Comparison of ENCODE assay signal across 8 cellular contexts in the genomic region with DNA sequence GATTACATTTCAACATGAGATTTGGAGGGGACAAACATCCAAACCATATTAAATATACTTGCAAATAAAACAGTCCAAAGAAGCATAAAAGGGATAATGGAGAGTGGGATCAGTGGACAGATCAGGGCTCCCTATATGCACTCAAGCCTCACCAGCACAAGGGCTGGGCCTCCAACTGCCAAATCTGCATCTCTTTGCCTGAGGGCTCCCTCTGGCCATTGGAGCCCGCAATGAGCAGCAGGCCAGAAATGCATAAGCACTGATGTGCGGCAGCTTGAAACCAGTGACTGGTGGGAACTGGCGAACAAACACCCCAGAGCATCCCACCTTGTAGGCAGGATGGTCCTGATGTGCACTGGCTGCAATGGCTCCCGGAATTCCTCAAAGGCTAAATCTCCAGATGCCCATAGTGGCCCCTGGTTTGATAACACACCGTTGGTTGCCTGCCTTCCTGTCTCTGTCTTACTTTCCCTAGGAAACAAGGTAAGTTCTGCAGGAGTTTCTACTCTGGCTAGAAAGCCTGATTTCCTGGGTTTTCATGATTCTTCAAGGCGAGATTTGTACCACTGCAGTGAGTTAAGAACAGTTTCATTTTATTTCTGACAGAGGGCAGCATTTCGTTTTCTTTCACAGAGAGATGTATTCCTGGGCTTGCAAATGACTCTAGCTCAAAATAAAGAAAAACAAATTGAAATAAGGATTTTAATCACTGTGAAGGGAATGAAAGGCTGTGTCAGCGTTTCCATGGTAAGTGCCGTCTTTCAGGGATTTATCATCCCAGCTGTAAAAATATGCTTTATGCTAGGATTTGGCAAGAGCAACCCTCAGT. TPM values are rescaled to one million over a fixed set of nuclear protein-coding genes. Genes with fewer than 3 reads are reported as not detected.
A peak's percentile ranks its signal among the peaks of the same experiment; 100 is the strongest.
DNase-seq lines count a peak whose midpoint lies in the region; ATAC-seq and TF ChIP-seq lines count a peak whose summit lies in the region.

No MANE protein-coding gene starts in this region.

- H3K4me1 Mint-ChIP-seq in WTC11 = peaks cover 21% of the 10 kb centered on the region

- intact Hi-C loops in sciatic nerve (cut with DNase I) = no loop called here

- no peak for TF ChIP-seq CTCF in WTC11 (IDR thresholded peaks at IDR 0.05)

- H3K9me3 Mint-ChIP-seq in WTC11 = peaks cover 13% of the 10 kb centered on the region

- CTCF ChIA-PET in WTC11 (lab: Charles Lee) = interaction anchor here (0.7 to 1.9 kb wide), 11 partner anchors 13 to 341 kb away, joined by 3 to 15 read pairs (median 4); no protein-coding TSS in a partner anchor

- POLR2A ChIA-PET in WTC11 (lab: Charles Lee) = no interaction called here

- peak; percentile 83 for ATAC-seq in WTC11
- peak; percentile 68 for ATAC-seq in sciatic nerve
- ATAC-seq in GM21390 (IDR thresholded peaks at IDR 0.05; ENCODE audit: unreplicated experiment) = no peak

- H3K4me3 Mint-ChIP-seq in WTC11 = no peak overlapping the region

- peak; percentile 44 to 55 for DNase-seq in AML-193 (lab: John Stamatoyannopoulos, UW)
- peak; percentile 35 for DNase-seq in HT-29 (ENCODE audit: low spot score)
- DNase-seq in WTC11 (ENCODE audit: low spot score) = peak; percentile 45
- DNase-seq in foreskin melanocyte = peak; percentile 46
- no peak for DNase-seq in sciatic nerve (ENCODE audit: low spot score)
- DNase-seq in stimulated activated CD4-positive, alpha-beta T cell treated with anti-CD3 and anti-CD28 coated beads, Interleukin-12 subunit alpha, Interleukin-12 subunit beta, amount 100 ng/mL, for 4 hours = no peak
- no peak for DNase-seq in COR-L47 (lab: John Stamatoyannopoulos, UW)

- H3K27ac Mint-ChIP-seq in WTC11 = no peak overlapping the region

- H3K36me3 Mint-ChIP-seq in WTC11 = peaks cover 6% of the 10 kb centered on the region

- peaks cover 3% of the 10 kb centered on the region; the same call in 1 of the 2 replicates for H3K27me3 Mint-ChIP-seq in WTC11 (ENCODE audit: low read depth)

TF ChIP-seq in WTC11, 78 proteins besides CTCF, POLR2A, EP300 and RAD21:
- TF ChIP-seq ZNF281 (CRISPR knock-in tag; IDR thresholded peaks at IDR 0.05) (no peak), TEAD1 (CRISPR knock-in tag; IDR thresholded peaks at IDR 0.05) (no peak), CREM (CRISPR knock-in tag; IDR thresholded peaks at IDR 0.05) (no peak), ZBTB21 (CRISPR knock-in tag; IDR thresholded peaks at IDR 0.05; ENCODE audit: borderline replicate concordance) (no peak), ELF4 (CRISPR knock-in tag; IDR thresholded peaks at IDR 0.05; ENCODE audit: low read depth) (no peak), ZMAT4 (CRISPR knock-in tag; IDR thresholded peaks at IDR 0.05) (no peak), ATF1 (CRISPR knock-in tag; IDR thresholded peaks at IDR 0.05) (no peak), ERG (CRISPR knock-in tag; IDR thresholded peaks at IDR 0.05) (no peak), HMGXB4 (CRISPR knock-in tag; IDR thresholded peaks at IDR 0.05) (no peak)
- TF ChIP-seq, protein P1, sequence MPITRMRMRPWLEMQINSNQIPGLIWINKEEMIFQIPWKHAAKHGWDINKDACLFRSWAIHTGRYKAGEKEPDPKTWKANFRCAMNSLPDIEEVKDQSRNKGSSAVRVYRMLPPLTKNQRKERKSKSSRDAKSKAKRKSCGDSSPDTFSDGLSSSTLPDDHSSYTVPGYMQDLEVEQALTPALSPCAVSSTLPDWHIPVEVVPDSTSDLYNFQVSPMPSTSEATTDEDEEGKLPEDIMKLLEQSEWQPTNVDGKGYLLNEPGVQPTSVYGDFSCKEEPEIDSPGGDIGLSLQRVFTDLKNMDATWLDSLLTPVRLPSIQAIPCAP (CRISPR knock-in tag; IDR thresholded peaks at IDR 0.05) = no peak
- TF ChIP-seq, protein P2, sequence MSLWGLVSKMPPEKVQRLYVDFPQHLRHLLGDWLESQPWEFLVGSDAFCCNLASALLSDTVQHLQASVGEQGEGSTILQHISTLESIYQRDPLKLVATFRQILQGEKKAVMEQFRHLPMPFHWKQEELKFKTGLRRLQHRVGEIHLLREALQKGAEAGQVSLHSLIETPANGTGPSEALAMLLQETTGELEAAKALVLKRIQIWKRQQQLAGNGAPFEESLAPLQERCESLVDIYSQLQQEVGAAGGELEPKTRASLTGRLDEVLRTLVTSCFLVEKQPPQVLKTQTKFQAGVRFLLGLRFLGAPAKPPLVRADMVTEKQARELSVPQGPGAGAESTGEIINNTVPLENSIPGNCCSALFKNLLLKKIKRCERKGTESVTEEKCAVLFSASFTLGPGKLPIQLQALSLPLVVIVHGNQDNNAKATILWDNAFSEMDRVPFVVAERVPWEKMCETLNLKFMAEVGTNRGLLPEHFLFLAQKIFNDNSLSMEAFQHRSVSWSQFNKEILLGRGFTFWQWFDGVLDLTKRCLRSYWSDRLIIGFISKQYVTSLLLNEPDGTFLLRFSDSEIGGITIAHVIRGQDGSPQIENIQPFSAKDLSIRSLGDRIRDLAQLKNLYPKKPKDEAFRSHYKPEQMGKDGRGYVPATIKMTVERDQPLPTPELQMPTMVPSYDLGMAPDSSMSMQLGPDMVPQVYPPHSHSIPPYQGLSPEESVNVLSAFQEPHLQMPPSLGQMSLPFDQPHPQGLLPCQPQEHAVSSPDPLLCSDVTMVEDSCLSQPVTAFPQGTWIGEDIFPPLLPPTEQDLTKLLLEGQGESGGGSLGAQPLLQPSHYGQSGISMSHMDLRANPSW (CRISPR knock-in tag; conservative IDR thresholded peaks at IDR 0.05; ENCODE audit: low read depth) = no peak

RNA-seq across cellular contexts. Expression of gene POMGNT2, which starts 56.0 kb away (rescaled TPM):
- 17.2 and 18.0 TPM in 2 replicates for total RNA-seq in HT-29 (2014; rRNA removed; shearing (Covaris generic))
- total RNA-seq in WTC11 (2021) = 12.5 to 17.0 TPM (median 16.4 TPM) in 3 replicates
- 15.2 TPM for total RNA-seq in sciatic nerve

Comparison
In these comparisons a context has a peak if more than half of its experiments do, and no peak if none do; other contexts are left out.
1. DNase-seq: peak in AML-193 (2 of 2), HT-29 (single experiment), WTC11 (single experiment) and foreskin melanocyte (single experiment); none in sciatic nerve (single experiment), stimulated activated CD4-positive, alpha-beta T cell treated with anti-CD3 and anti-CD28 coated beads, Interleukin-12 subunit alpha, Interleukin-12 subunit beta, amount 100 ng/mL, for 4 hours (single experiment) and COR-L47 (single experiment).